1 cellular context compared by ENCODE assay signal in the genomic region with DNA sequence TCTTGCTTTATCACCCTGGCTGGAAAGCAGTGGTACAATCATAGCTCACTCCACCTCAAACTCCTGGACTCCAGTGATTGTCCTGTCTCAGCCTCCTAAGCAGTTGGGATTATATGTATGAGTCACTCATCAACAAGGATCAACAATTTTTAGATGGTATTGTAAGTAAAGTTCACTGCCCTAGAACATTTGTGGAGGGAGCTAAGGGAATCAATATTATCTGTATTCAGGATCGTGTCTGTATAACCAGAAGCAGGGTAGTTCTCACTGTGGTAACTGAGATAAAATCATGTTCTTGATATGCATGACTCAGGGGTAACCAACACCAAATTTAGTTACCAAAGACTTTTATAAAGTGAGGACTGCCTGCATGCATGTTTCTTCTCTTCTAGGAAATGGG.
TF ChIP-seq lines count a peak whose summit lies in the region.

No MANE protein-coding gene starts in this region.

TF ChIP-seq in HepG2, 621 proteins besides CTCF, POLR2A, EP300 and RAD21:
- TF ChIP-seq, protein P1, sequence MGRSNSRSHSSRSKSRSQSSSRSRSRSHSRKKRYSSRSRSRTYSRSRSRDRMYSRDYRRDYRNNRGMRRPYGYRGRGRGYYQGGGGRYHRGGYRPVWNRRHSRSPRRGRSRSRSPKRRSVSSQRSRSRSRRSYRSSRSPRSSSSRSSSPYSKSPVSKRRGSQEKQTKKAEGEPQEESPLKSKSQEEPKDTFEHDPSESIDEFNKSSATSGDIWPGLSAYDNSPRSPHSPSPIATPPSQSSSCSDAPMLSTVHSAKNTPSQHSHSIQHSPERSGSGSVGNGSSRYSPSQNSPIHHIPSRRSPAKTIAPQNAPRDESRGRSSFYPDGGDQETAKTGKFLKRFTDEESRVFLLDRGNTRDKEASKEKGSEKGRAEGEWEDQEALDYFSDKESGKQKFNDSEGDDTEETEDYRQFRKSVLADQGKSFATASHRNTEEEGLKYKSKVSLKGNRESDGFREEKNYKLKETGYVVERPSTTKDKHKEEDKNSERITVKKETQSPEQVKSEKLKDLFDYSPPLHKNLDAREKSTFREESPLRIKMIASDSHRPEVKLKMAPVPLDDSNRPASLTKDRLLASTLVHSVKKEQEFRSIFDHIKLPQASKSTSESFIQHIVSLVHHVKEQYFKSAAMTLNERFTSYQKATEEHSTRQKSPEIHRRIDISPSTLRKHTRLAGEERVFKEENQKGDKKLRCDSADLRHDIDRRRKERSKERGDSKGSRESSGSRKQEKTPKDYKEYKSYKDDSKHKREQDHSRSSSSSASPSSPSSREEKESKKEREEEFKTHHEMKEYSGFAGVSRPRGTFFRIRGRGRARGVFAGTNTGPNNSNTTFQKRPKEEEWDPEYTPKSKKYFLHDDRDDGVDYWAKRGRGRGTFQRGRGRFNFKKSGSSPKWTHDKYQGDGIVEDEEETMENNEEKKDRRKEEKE (IDR thresholded peaks at IDR 0.05): no peak
- TF ChIP-seq, protein P2, sequence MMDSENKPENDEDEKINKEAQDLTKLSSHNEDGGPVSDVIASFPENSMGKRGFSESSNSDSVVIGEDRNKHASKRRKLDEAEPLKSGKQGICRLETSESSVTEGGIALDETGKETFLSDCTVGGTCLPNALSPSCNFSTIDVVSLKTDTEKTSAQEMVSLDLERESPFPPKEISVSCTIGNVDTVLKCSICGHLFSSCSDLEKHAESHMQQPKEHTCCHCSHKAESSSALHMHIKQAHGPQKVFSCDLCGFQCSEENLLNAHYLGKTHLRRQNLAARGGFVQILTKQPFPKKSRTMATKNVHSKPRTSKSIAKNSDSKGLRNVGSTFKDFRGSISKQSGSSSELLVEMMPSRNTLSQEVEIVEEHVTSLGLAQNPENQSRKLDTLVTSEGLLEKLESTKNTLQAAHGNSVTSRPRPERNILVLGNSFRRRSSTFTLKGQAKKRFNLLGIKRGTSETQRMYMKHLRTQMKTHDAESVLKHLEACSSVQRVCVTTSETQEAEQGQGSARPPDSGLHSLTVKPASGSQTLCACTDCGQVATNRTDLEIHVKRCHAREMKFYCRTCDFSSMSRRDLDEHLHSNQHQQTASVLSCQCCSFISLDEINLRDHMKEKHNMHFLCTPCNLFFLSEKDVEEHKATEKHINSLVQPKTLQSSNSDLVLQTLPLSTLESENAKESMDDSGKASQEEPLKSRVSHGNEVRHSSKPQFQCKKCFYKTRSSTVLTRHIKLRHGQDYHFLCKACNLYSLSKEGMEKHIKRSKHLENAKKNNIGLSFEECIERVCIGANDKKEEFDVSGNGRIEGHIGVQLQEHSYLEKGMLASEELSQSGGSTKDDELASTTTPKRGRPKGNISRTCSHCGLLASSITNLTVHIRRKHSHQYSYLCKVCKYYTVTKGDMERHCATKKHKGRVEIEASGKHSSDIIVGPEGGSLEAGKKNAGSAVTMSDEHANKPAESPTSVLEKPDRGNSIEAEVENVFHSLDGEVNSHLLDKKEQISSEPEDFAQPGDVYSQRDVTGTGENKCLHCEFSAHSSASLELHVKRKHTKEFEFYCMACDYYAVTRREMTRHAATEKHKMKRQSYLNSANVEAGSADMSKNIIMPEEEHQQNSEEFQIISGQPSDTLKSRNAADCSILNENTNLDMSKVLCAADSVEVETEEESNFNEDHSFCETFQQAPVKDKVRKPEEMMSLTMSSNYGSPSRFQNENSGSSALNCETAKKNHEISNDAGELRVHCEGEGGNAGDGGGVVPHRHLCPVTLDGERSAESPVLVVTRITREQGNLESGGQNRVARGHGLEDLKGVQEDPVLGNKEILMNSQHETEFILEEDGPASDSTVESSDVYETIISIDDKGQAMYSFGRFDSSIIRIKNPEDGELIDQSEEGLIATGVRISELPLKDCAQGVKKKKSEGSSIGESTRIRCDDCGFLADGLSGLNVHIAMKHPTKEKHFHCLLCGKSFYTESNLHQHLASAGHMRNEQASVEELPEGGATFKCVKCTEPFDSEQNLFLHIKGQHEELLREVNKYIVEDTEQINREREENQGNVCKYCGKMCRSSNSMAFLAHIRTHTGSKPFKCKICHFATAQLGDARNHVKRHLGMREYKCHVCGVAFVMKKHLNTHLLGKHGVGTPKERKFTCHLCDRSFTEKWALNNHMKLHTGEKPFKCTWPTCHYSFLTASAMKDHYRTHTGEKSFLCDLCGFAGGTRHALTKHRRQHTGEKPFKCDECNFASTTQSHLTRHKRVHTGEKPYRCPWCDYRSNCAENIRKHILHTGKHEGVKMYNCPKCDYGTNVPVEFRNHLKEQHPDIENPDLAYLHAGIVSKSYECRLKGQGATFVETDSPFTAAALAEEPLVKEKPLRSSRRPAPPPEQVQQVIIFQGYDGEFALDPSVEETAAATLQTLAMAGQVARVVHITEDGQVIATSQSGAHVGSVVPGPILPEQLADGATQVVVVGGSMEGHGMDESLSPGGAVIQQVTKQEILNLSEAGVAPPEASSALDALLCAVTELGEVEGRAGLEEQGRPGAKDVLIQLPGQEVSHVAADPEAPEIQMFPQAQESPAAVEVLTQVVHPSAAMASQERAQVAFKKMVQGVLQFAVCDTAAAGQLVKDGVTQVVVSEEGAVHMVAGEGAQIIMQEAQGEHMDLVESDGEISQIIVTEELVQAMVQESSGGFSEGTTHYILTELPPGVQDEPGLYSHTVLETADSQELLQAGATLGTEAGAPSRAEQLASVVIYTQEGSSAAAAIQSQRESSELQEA (CRISPR knock-in tag; IDR thresholded peaks at IDR 0.05; ENCODE audit: not compliant biosample characterization): no peak
- no peak for TF ChIP-seq ZNF556 (CRISPR knock-in tag; IDR thresholded peaks at IDR 0.05; ENCODE audit: borderline replicate concordance)
- TF ChIP-seq EHMT2 (IDR thresholded peaks at IDR 0.05; ENCODE audit: borderline replicate concordance, low read depth, low read length): no peak
- TF ChIP-seq U2AF1 (optimal IDR thresholded peaks at IDR 0.05; ENCODE audit: low read depth, low read length): no peak
- TF ChIP-seq AGO1 (IDR thresholded peaks at IDR 0.05; ENCODE audit: low read depth, low read length, poor library complexity, severe bottlenecking): no peak
- no peak for TF ChIP-seq AFF4 (CRISPR knock-in tag; IDR thresholded peaks at IDR 0.05)
- TF ChIP-seq HDAC2 (CRISPR knock-in tag; IDR thresholded peaks at IDR 0.05): no peak
- TF ChIP-seq PTBP1 (IDR thresholded peaks at IDR 0.05; ENCODE audit: low read depth, low read length, poor library complexity, severe bottlenecking): no peak
- TF ChIP-seq JUND (CRISPR knock-in tag; IDR thresholded peaks at IDR 0.05): no peak
- TF ChIP-seq ZNF780A (CRISPR knock-in tag; IDR thresholded peaks at IDR 0.05): no peak
- TF ChIP-seq ZNF670 (CRISPR knock-in tag; IDR thresholded peaks at IDR 0.05; ENCODE audit: borderline replicate concordance): no peak
